8 cellular contexts compared by ENCODE assay signal in the genomic region with DNA sequence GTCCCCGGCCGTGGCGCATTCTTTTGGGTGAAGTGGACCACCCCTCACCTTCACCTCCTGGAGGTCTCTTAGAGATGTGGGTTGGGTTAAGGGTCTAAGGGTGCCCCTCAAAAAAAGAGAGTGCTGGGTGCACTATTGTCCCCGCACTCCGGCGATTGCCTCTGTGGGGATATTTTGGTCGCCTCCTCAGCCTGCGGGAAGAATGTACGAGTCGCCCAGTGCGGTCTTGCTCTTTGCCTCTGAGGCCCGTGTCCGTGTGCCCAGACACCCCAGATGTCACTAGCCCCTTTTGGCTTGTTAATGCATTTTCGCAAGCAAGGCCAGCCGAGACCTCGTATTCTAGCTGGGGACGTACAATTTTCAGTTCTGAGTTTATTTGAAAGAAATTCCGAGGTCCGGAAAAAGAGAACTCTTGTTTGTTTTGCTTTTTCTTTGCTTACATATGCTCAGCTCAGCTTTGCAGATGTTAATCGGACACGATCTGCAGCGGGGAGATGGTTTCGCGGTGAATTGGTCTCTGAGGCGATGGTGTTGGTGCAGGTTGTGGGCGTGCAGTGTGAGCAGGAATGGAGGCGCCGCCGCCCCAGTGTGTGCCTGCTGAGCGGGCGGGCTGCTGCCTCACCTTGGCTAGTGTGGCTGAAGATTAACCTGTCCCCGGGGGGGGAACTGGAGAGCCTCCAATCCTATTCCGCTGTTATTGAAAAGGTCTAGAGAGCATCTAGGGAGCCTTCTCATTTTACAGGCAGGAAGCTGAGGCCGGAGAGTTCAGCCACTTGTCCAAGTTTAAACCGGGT. TPM values are rescaled to one million over a fixed set of nuclear protein-coding genes. Genes with fewer than 3 reads are reported as not detected.
A peak's percentile ranks its signal among the peaks of the same experiment; 100 is the strongest.
DNase-seq lines count a peak whose midpoint lies in the region; ATAC-seq, FAIRE-seq and TF ChIP-seq lines count a peak whose summit lies in the region.

No MANE protein-coding gene starts in this region.

- H3K36me3 ChIP-seq in endothelial cell of umbilical vein (ENCODE audit: control insufficient read depth in 2 of 2, extremely low read depth in 1 of 2, insufficient read depth in 2 of 2, low read length in 2 of 2), result peaks cover 0 to 15% of the 10 kb centered on the region in 2 experiments

- dilution Hi-C loops in endothelial cell of umbilical vein (cut with MboI; ENCODE audit: extremely low pct_ligation_motif_present, low sequenced_read_pairs), result no loop called here

- peak; percentile 31 for ATAC-seq in GM21786 (IDR thresholded peaks at IDR 0.05; ENCODE audit: unreplicated experiment)

- H3K9ac ChIP-seq in endothelial cell of umbilical vein (replicated peaks; ENCODE audit: extremely low read depth, insufficient read depth, low read length), result peak overlapping the region; percentile 79

- H3K27me3 ChIP-seq in endothelial cell of umbilical vein (ENCODE audit: control insufficient read depth in 2 of 2, insufficient read depth in 2 of 2, low read length in 2 of 2), result no peaks in the 10 kb centered on the region

- POLR2A ChIA-PET in endothelial cell of umbilical vein (lab: Charles Lee), result interaction anchor here (0.7 to 1.3 kb wide), 3 partner anchors 80 to 148 kb away, joined by 3 to 6 read pairs (median 5); a partner anchor contains a TSS

- CTCF ChIA-PET in endothelial cell of umbilical vein (lab: Charles Lee), result interaction anchor here (0.6 to 6.8 kb wide), 20 partner anchors 9 to 234 kb away, joined by 3 to 102 read pairs (median 4); a partner anchor contains a TSS

- peak overlapping the region; percentile 66 to 96 (median 83) for H3K4me3 ChIP-seq in endothelial cell of umbilical vein (replicated peaks in 1 of 3; ENCODE audit: insufficient read depth in 1 of 3, low read depth in 1 of 3, low read length in 3 of 3)

- H3K27ac ChIP-seq in endothelial cell of umbilical vein (ENCODE audit: insufficient read depth, low read depth, low read length), result peak overlapping the region; percentile 53

- peak; percentile 37 for FAIRE-seq in endothelial cell of umbilical vein (lab: Jason Lieb, UNC)

- no peaks in the 10 kb centered on the region for H3K9me1 ChIP-seq in endothelial cell of umbilical vein (replicated peaks; ENCODE audit: control insufficient read depth, extremely low read depth, insufficient read depth, low read length)

- intact Hi-C loops in endothelial cell of umbilical vein (cut with micrococcal nuclease), result loop anchor here (1.0 to 5.0 kb wide), 12 partner anchors 22 to 994 kb away; a partner anchor contains a TSS

- BruUV-seq in endothelial cell of umbilical vein (replicated peaks; lab: Mats Ljungman, UMichigan), result TSS peak; percentile 16

- TF ChIP-seq POLR2A in endothelial cell of umbilical vein (IDR thresholded peaks at IDR 0.05; ENCODE audit: low read depth, low read length), result no peak

- peak overlapping the region; percentile 58 for H2AFZ ChIP-seq in endothelial cell of umbilical vein (ENCODE audit: low read depth, low read length)

- no peaks in the 10 kb centered on the region for H3K9me3 ChIP-seq in endothelial cell of umbilical vein (replicated peaks; ENCODE audit: control insufficient read depth, insufficient read depth, low read length)

- peaks cover 26% of the 10 kb centered on the region for H3K4me1 ChIP-seq in endothelial cell of umbilical vein (ENCODE audit: control insufficient read depth, extremely low read depth, insufficient read depth, low read length)

- DNase-seq in D341Med (ENCODE audit: low spot score) (peak; percentile 56), NCI-H1417 treated with DMSO at 0.1 percent for 48 hours (lab: John Stamatoyannopoulos, UW) (peak; percentile 61), endothelial cell of umbilical vein (ENCODE audit: low read depth, low spot score) (peak; percentile 56), myocyte (ENCODE audit: low read depth) (peak; percentile 21), pons (ENCODE audit: low spot score) (no peak)
- DNase-seq in activated CD8-positive, alpha-beta memory T cell treated with anti-CD3 and anti-CD28 coated beads for 4 hours (ENCODE audit: low read depth in 2 of 2), result peak; percentile 53 to 62
- DNase-seq in stimulated activated naive CD4-positive, alpha-beta T cell (lab: John Stamatoyannopoulos, UW), result peak in 4 of 6 experiments; percentile 10 to 57 (median 46)

- no peak for TF ChIP-seq CTCF in endothelial cell of umbilical vein (IDR thresholded peaks at IDR 0.05; ENCODE audit: extremely low read depth in 1 of 2, insufficient read depth in 1 of 2, low read depth in 1 of 2, low read length in 2 of 2)

- peaks cover 45% of the 10 kb centered on the region for H3K79me2 ChIP-seq in endothelial cell of umbilical vein (ENCODE audit: control insufficient read depth, insufficient read depth, low read length)

- H3K4me2 ChIP-seq in endothelial cell of umbilical vein (ENCODE audit: insufficient read depth, low read length), result peak overlapping the region; percentile 94

- no peaks in the 10 kb centered on the region for H4K20me1 ChIP-seq in endothelial cell of umbilical vein (replicated peaks; ENCODE audit: control insufficient read depth, extremely low read depth, insufficient read depth, low read length)

TF ChIP-seq in endothelial cell of umbilical vein, 7 proteins besides CTCF, POLR2A, EP300 and RAD21:
- TF ChIP-seq EZH2 (IDR thresholded peaks at IDR 0.05; ENCODE audit: borderline replicate concordance, low read depth, low read length, severe bottlenecking) (no peak), GATA2 (IDR thresholded peaks at IDR 0.05; ENCODE audit: insufficient read depth, insufficient read length, low read depth, low read length) (peak; percentile 40)

RNA-seq across cellular contexts. Expression of a gene that starts 1.4 kb away (rescaled TPM):
- total RNA-seq in endothelial cell of umbilical vein, result 86.5 and 101 TPM in 2 replicates
- 61.2 and 63.9 TPM in 2 replicates for polyA plus RNA-seq in endothelial cell of umbilical vein
- 53.7 and 67.6 TPM in 2 replicates for polyA plus RNA-seq in endothelial cell of umbilical vein (2011; cell fraction: cytosol; rRNA removed)
- polyA plus RNA-seq in endothelial cell of umbilical vein (2011; cell fraction: nucleus; rRNA removed), result 62.9 and 68.0 TPM in 2 replicates
- polyA plus RNA-seq in endothelial cell of umbilical vein (2012), result 71.0 and 77.4 TPM in 2 replicates
- polyA minus RNA-seq in endothelial cell of umbilical vein, result 219 and 220 TPM in 2 replicates
- polyA minus RNA-seq in endothelial cell of umbilical vein (2011; cell fraction: cytosol; rRNA and poly(A)+ RNA removed), result 0.51 TPM
- polyA minus RNA-seq in endothelial cell of umbilical vein (2011; cell fraction: nucleus; rRNA and poly(A)+ RNA removed), result 91.7 and 129 TPM in 2 replicates
- 2.8 and 11.1 TPM in 2 replicates for total RNA-seq in myocyte
- polyA plus RNA-seq in myocyte (2012), result 3.0 TPM
